Comparison of ENCODE assay signal across 20 cellular contexts in genomic region chr17:18076941-18077340, GRCh38. TPM values are rescaled to one million over a fixed set of nuclear protein-coding genes. Genes with fewer than 3 reads are reported as not detected.
DNase-seq lines count a peak whose midpoint lies in the region; ATAC-seq and TF ChIP-seq lines count a peak whose summit lies in the region.
"Had no signal": no experiment of that assay in that cellular context is flagged by ENCODE, and none has a peak within 500 bp of the region (broad histone marks: within the 10 kb centered on the region; RNA-seq: fewer than 3 reads in every experiment).

No MANE protein-coding gene starts in this region.

- H3K9me2 ChIP-seq in OCI-LY7 (ENCODE audit: insufficient read depth, low read length), result no peaks in the 10 kb centered on the region

- CTCF ChIA-PET in OCI-LY7 (lab: Charles Lee; ENCODE audit: unreplicated experiment), result no interaction called here

- WGBS in neuronal stem cell (ENCODE audit: extremely low coverage in 2 of 2, insufficient read length in 2 of 2, insufficient replicate concordance in 1 of 2), 2 donors, result no CpG with 5 or more reads among the region's 7 CpGs

- H3K79me1 ChIP-seq in neuronal stem cell (ENCODE audit: low read depth, low read length), result no peaks in the 10 kb centered on the region

- H3K4me3 ChIP-seq in OCI-LY7 (ENCODE audit: low read depth, low read length, poor library complexity, severe bottlenecking), result no peak overlapping the region
- H3K4me3 ChIP-seq in neuronal stem cell (ENCODE audit: low read length in 2 of 2), result no peak overlapping the region
- H3K4me3 ChIP-seq: A549; BLaER1 treated with 17β-estradiol and CSF1 and Interleukin-3, amounts not matched to agents 10 nM and 100 nM; GM12878; SK-N-MC had no signal

- no peak overlapping the region for H2BK5ac ChIP-seq in neuronal stem cell (ENCODE audit: low read length)

- no peak overlapping the region for H2BK120ac ChIP-seq in neuronal stem cell (ENCODE audit: low read depth, low read length)

- peaks cover 0 to 2% (median 0%) of the 10 kb centered on the region in 3 experiments for H3K27me3 ChIP-seq in neuronal stem cell (ENCODE audit: control insufficient read depth in 3 of 3, insufficient read depth in 3 of 3, low read depth in 1 of 3, low read length in 3 of 3)
- H3K27me3 ChIP-seq: BLaER1 treated with 17β-estradiol and CSF1 and Interleukin-3, amounts not matched to agents 10 nM and 100 nM had no signal

- no peak overlapping the region for H3K4ac ChIP-seq in neuronal stem cell (ENCODE audit: low read length)

- DNase-seq in EH (ENCODE audit: low read depth) (peak; percentile 51), OCI-LY7 (ENCODE audit: low spot score) (no peak), fibroblast of peridontal ligament (ENCODE audit: extremely low read depth) (peak; percentile 23), neuronal stem cell (ENCODE audit: low spot score) (no peak)
- no peak for DNase-seq in activated naive CD4-positive, alpha-beta T cell (lab: John Stamatoyannopoulos, UW)
- DNase-seq in stimulated activated CD4-positive, alpha-beta T cell treated with anti-CD3 and anti-CD28 coated beads, Interleukin-1b, Interleukin-23, amount 100 ng/mL, for 48 hours, result no peak
- DNase-seq: Calu3; CD8-positive, alpha-beta T cell; EL; NCI-H1436 treated with DMSO at 0.1 percent for 48 hours; NCI-H2029 treated with DMSO at 0.1 percent for 48 hours; NCI-H2171 treated with DMSO at 0.1 percent for 48 hours; NCI-H446; NCI-H526 treated with DMSO at 0.1 percent for 48 hours had no signal

- H4K91ac ChIP-seq in neuronal stem cell (ENCODE audit: low read depth, low read length, poor library complexity), result no peak overlapping the region

- H4K8ac ChIP-seq in neuronal stem cell (ENCODE audit: low read depth, low read length), result no peak overlapping the region

- H3K79me2 ChIP-seq in OCI-LY7 (ENCODE audit: insufficient read depth, low read depth, low read length), result no peaks in the 10 kb centered on the region

- no peak overlapping the region for H3K9ac ChIP-seq in neuronal stem cell (ENCODE audit: low read depth, low read length, poor library complexity)
- H3K9ac ChIP-seq: BLaER1 treated with 17β-estradiol and CSF1 and Interleukin-3, amounts not matched to agents 10 nM and 100 nM had no signal

- H4K20me1 ChIP-seq in OCI-LY7 (ENCODE audit: insufficient read depth, low read length), result no peaks in the 10 kb centered on the region
- H4K20me1 ChIP-seq: BLaER1 treated with 17β-estradiol and CSF1 and Interleukin-3, amounts not matched to agents 10 nM and 100 nM had no signal

- H3K9me3 ChIP-seq in OCI-LY7 (ENCODE audit: low read length), result no peaks in the 10 kb centered on the region
- peaks cover 0 to 2% of the 10 kb centered on the region in 2 donors for H3K9me3 ChIP-seq in neuronal stem cell (replicated peaks in 1 of 2; ENCODE audit: control insufficient read depth in 2 of 2, insufficient read depth in 1 of 2, low read depth in 1 of 2, low read length in 2 of 2)
- H3K9me3 ChIP-seq: A549; BLaER1 treated with 17β-estradiol and CSF1 and Interleukin-3, amounts not matched to agents 10 nM and 100 nM had no signal

- no peak overlapping the region for H3K18ac ChIP-seq in neuronal stem cell (ENCODE audit: low read length)

- H2AK5ac ChIP-seq in neuronal stem cell (ENCODE audit: low read depth, low read length), result no peak overlapping the region

- intact Hi-C loops in OCI-LY7 (cut with micrococcal nuclease; ENCODE audit: unreplicated experiment), result no loop called here

- H3K4me2 ChIP-seq in OCI-LY7 (ENCODE audit: low read length) (no peak overlapping the region), neuronal stem cell (ENCODE audit: insufficient read depth, low read length, poor library complexity, severe bottlenecking) (no peak overlapping the region)
- H3K4me2 ChIP-seq: A549; BLaER1 treated with 17β-estradiol and CSF1 and Interleukin-3, amounts not matched to agents 10 nM and 100 nM had no signal

- H2BK15ac ChIP-seq in neuronal stem cell (ENCODE audit: low read length), result no peak overlapping the region

- H2AFZ ChIP-seq in OCI-LY7 (ENCODE audit: low read length), result peak overlapping the region; percentile 3; the same call in 1 of the 2 replicates
- H2AFZ ChIP-seq in neuronal stem cell (ENCODE audit: low read length), result peak overlapping the region; percentile 51

- no peak overlapping the region for H2BK12ac ChIP-seq in neuronal stem cell (ENCODE audit: low read length)

- ATAC-seq in HG02623 (IDR thresholded peaks at IDR 0.05; ENCODE audit: unreplicated experiment), result no peak
- ATAC-seq: CD8-positive, alpha-beta T cell; GM12878; Right ventricle myocardium inferior had no signal

- H3K4me1 ChIP-seq in OCI-LY7 (ENCODE audit: insufficient read depth, low read length, poor library complexity, severe bottlenecking) (no peaks in the 10 kb centered on the region), neuronal stem cell (ENCODE audit: control insufficient read depth in 2 of 2, insufficient read depth in 1 of 2, low read depth in 1 of 2, low read length in 2 of 2) (no peaks in the 10 kb centered on the region)
- H3K4me1 ChIP-seq: BLaER1 treated with 17β-estradiol and CSF1 and Interleukin-3, amounts not matched to agents 10 nM and 100 nM had no signal

- H3K27ac ChIP-seq in OCI-LY7 (ENCODE audit: low read depth, low read length, poor library complexity, severe bottlenecking), result no peak overlapping the region
- H3K27ac ChIP-seq in neuronal stem cell (replicated peaks; ENCODE audit: low read length), result no peak overlapping the region
- H3K27ac ChIP-seq: A549; BLaER1 treated with 17β-estradiol and CSF1 and Interleukin-3, amounts not matched to agents 10 nM and 100 nM; SK-N-MC had no signal

- no peak overlapping the region for H3K14ac ChIP-seq in neuronal stem cell (ENCODE audit: low read length)

- no peak overlapping the region for H3K23ac ChIP-seq in neuronal stem cell (ENCODE audit: low read depth, low read length, poor library complexity)

- H3K36me3 ChIP-seq in OCI-LY7 (ENCODE audit: insufficient read depth, low read length) (no peaks in the 10 kb centered on the region), neuronal stem cell (replicated peaks in 1 of 2; ENCODE audit: control insufficient read depth in 2 of 2, insufficient read depth in 2 of 2, low read length in 2 of 2) (no peaks in the 10 kb centered on the region)
- H3K36me3 ChIP-seq: BLaER1 treated with 17β-estradiol and CSF1 and Interleukin-3, amounts not matched to agents 10 nM and 100 nM had no signal

- POLR2A ChIA-PET in OCI-LY7 (lab: Charles Lee), result no interaction called here

- BruUV-seq in OCI-LY7 (replicated peaks; lab: Mats Ljungman, UMichigan), result no TSS peak

- no peak for TF ChIP-seq CTCF in OCI-LY7 (conservative IDR thresholded peaks at IDR 0.05; ENCODE audit: low read length)

RNA-seq across cellular contexts. Expression of gene DRG2, which starts 10.8 kb away (rescaled TPM):
- total RNA-seq in OCI-LY7 (2014; rRNA removed; shearing (Covaris generic)), result 46.4 and 62.6 TPM in 2 replicates
- total RNA-seq in OCI-LY7 (2022), result 54.3 and 60.4 TPM in 2 replicates
- polyA plus RNA-seq in neuronal stem cell (2013, experiment 1 of 2), result 21.8 TPM
- 20.9 TPM for polyA plus RNA-seq in neuronal stem cell (2013, experiment 2 of 2)

RNA-seq across cellular contexts. Expression of gene MYO15A, which starts 31.6 kb away (rescaled TPM):
- total RNA-seq in OCI-LY7 (2014; rRNA removed; shearing (Covaris generic)), result 0.23 and 0.98 TPM in 2 replicates
- 1.4 and 2.0 TPM in 2 replicates for total RNA-seq in OCI-LY7 (2022)
- 1.3 TPM for polyA plus RNA-seq in neuronal stem cell (2013, experiment 1 of 2)
- 1.4 TPM for polyA plus RNA-seq in neuronal stem cell (2013, experiment 2 of 2)

RNA-seq across cellular contexts. Expression of gene GID4, which starts 37.7 kb away (rescaled TPM):
- 5.1 and 6.3 TPM in 2 replicates for total RNA-seq in OCI-LY7 (2014; rRNA removed; shearing (Covaris generic))
- total RNA-seq in OCI-LY7 (2022), result 11.8 and 13.3 TPM in 2 replicates
- 9.7 TPM for polyA plus RNA-seq in neuronal stem cell (2013, experiment 1 of 2)
- polyA plus RNA-seq in neuronal stem cell (2013, experiment 2 of 2), result 10.5 TPM

RNA-seq across cellular contexts. Expression of gene ATPAF2, which starts 38.0 kb away (rescaled TPM):
- 34.8 and 56.2 TPM in 2 replicates for total RNA-seq in OCI-LY7 (2014; rRNA removed; shearing (Covaris generic))
- total RNA-seq in OCI-LY7 (2022), result 42.9 and 45.2 TPM in 2 replicates
- polyA plus RNA-seq in neuronal stem cell (2013, experiment 1 of 2), result 18.5 TPM
- 19.0 TPM for polyA plus RNA-seq in neuronal stem cell (2013, experiment 2 of 2)

Comparison
In these comparisons a context has a peak if more than half of its experiments do, and no peak if none do; other contexts are left out.
1. DNase-seq: peak in EH (single experiment) and fibroblast of peridontal ligament (single experiment); none in OCI-LY7 (single experiment), neuronal stem cell (single experiment), activated naive CD4-positive, alpha-beta T cell (0 of 4) and stimulated activated CD4-positive, alpha-beta T cell treated with anti-CD3 and anti-CD28 coated beads, Interleukin-1b, Interleukin-23, amount 100 ng/mL, for 48 hours (single experiment).